ENCODE assay signal across 1 cellular context in genomic region chr12:89427508-89428156, GRCh38.
TF ChIP-seq lines count a peak whose summit lies in the region.

No MANE protein-coding gene starts in this region.

TF ChIP-seq in WTC11, 78 proteins besides CTCF, POLR2A, EP300 and RAD21 (continued from another document):
- TF ChIP-seq, protein P1, sequence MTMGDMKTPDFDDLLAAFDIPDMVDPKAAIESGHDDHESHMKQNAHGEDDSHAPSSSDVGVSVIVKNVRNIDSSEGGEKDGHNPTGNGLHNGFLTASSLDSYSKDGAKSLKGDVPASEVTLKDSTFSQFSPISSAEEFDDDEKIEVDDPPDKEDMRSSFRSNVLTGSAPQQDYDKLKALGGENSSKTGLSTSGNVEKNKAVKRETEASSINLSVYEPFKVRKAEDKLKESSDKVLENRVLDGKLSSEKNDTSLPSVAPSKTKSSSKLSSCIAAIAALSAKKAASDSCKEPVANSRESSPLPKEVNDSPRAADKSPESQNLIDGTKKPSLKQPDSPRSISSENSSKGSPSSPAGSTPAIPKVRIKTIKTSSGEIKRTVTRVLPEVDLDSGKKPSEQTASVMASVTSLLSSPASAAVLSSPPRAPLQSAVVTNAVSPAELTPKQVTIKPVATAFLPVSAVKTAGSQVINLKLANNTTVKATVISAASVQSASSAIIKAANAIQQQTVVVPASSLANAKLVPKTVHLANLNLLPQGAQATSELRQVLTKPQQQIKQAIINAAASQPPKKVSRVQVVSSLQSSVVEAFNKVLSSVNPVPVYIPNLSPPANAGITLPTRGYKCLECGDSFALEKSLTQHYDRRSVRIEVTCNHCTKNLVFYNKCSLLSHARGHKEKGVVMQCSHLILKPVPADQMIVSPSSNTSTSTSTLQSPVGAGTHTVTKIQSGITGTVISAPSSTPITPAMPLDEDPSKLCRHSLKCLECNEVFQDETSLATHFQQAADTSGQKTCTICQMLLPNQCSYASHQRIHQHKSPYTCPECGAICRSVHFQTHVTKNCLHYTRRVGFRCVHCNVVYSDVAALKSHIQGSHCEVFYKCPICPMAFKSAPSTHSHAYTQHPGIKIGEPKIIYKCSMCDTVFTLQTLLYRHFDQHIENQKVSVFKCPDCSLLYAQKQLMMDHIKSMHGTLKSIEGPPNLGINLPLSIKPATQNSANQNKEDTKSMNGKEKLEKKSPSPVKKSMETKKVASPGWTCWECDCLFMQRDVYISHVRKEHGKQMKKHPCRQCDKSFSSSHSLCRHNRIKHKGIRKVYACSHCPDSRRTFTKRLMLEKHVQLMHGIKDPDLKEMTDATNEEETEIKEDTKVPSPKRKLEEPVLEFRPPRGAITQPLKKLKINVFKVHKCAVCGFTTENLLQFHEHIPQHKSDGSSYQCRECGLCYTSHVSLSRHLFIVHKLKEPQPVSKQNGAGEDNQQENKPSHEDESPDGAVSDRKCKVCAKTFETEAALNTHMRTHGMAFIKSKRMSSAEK (CRISPR knock-in tag; IDR thresholded peaks at IDR 0.05; ENCODE audit: borderline replicate concordance) = no peak
- TF ChIP-seq NFYB (CRISPR knock-in tag; conservative IDR thresholded peaks at IDR 0.05; ENCODE audit: low read depth) = no peak
- no peak for TF ChIP-seq ZNF138 (CRISPR knock-in tag; conservative IDR thresholded peaks at IDR 0.05)
- TF ChIP-seq PRDM15 (CRISPR knock-in tag; IDR thresholded peaks at IDR 0.05) = no peak
- TF ChIP-seq ZNF232 (CRISPR knock-in tag; IDR thresholded peaks at IDR 0.05) = no peak
- TF ChIP-seq ATF2 (CRISPR knock-in tag; IDR thresholded peaks at IDR 0.05; ENCODE audit: borderline replicate concordance, low read depth) = no peak
